ENCODE assay signal across 10 cellular contexts in genomic region chr3:159861369-159861987, GRCh38. TPM values are rescaled to one million over a fixed set of nuclear protein-coding genes. Genes with fewer than 3 reads are reported as not detected.
DNase-seq lines count a peak whose midpoint lies in the region; ATAC-seq, FAIRE-seq and TF ChIP-seq lines count a peak whose summit lies in the region.
"Had no signal": no experiment of that assay in that cellular context is flagged by ENCODE, and none has a peak within 500 bp of the region (broad histone marks: within the 10 kb centered on the region; RNA-seq: fewer than 3 reads in every experiment).

No MANE protein-coding gene starts in this region.

- H3K4me1 ChIP-seq in heart left ventricle (peaks cover 10 to 100% (median 71%) of the 10 kb centered on the region in 12 donors), GM12878 (ENCODE audit: control insufficient read depth, insufficient read depth, low read length) (peaks cover 29% of the 10 kb centered on the region), Peyer's patch (peaks cover 0 to 4% (median 0%) of the 10 kb centered on the region in 4 donors)

- in situ Hi-C loops in GM12878 (cut with MboI), result no loop called here

- DNase-seq in heart left ventricle (no peak), left cardiac atrium (no peak), GM12878 (ENCODE audit: low read depth, low spot score) (peak; percentile 68), iPS-NIHi11 (ENCODE audit: low spot score) (no peak), NCI-H82 treated with DMSO at 0.1 percent for 48 hours (lab: John Stamatoyannopoulos, UW; ENCODE audit: unreplicated experiment) (no peak), Peyer's patch (no peak)
- DNase-seq: activated gamma-delta T cell, hypothalamus had no signal

- 56 to 71% (median 66%) methylated on average over 4 of the region's 4 CpGs for WGBS in heart left ventricle, 4 donors
- WGBS in GM12878 (ENCODE audit: insufficient coverage, insufficient replicate concordance, low lambda C conversion rate, missing lambda C conversion rate), result 2% methylated on average over 4 of the region's 4 CpGs

- no peak for TF ChIP-seq CTCF in heart left ventricle (IDR thresholded peaks at IDR 0.05)
- TF ChIP-seq CTCF in GM12878 (IDR thresholded peaks at IDR 0.05 in 2 of 3, conservative IDR thresholded peaks at IDR 0.05 in 1 of 3; ENCODE audit: control insufficient read depth in 2 of 3, extremely low read depth in 1 of 3, insufficient read depth in 1 of 3, low read depth in 3 of 3, low read length in 3 of 3), result no peak
- no peak for TF ChIP-seq CTCF in Peyer's patch (IDR thresholded peaks at IDR 0.05)

- no peaks in the 10 kb centered on the region for H4K20me1 ChIP-seq in GM12878 (ENCODE audit: control insufficient read depth, insufficient read depth)

- TF ChIP-seq RAD21 in GM12878 (IDR thresholded peaks at IDR 0.05; ENCODE audit: insufficient read depth, low read depth, low read length), result no peak

- peak overlapping the region; percentile 68 for H2AFZ ChIP-seq in GM12878 (ENCODE audit: control insufficient read depth, low read depth, low read length)

- H3K4me2 ChIP-seq in GM12878 (ENCODE audit: control insufficient read depth, insufficient read depth), result peak overlapping the region; percentile 77

- intact Hi-C loops in heart left ventricle (cut with DNase I), result no loop called here
- intact Hi-C loops in left cardiac atrium (cut with DNase I), result no loop called here
- intact Hi-C loops in GM12878 (cut with micrococcal nuclease; ENCODE audit: unreplicated experiment), result no loop called here

- peak; percentile 57 for FAIRE-seq in GM12878 (lab: Jason Lieb, UNC)

- no peak for ATAC-seq in heart left ventricle
- no peak for ATAC-seq in left cardiac atrium
- peak; percentile 58 for ATAC-seq in HG02943 (IDR thresholded peaks at IDR 0.05; ENCODE audit: low read depth, unreplicated experiment)
- peak; percentile 87 for ATAC-seq in GM12878

- SMC1A ChIA-PET in GM12878 (lab: Charles Lee; ENCODE audit: uncharacterized antibody, unreplicated experiment), result interaction anchor here (0.7 to 2.5 kb wide), 3 partner anchors 30 to 142 kb away, joined by 3 to 8 read pairs (median 3); no protein-coding TSS in a partner anchor

- H3K9me3 ChIP-seq in heart left ventricle (no peaks in the 10 kb centered on the region), GM12878 (replicated peaks; ENCODE audit: control insufficient read depth, insufficient read depth, low read length) (no peaks in the 10 kb centered on the region), Peyer's patch (no peaks in the 10 kb centered on the region)

- H3K4me3 ChIP-seq in heart left ventricle (no peak overlapping the region), GM12878 (0 out of 2 replicates have a peak overlapping the region, but pooled peaks have one; percentile 3), Peyer's patch (no peak overlapping the region)

- TF ChIP-seq POLR2A in heart left ventricle (IDR thresholded peaks at IDR 0.05) (no peak), GM12878 (IDR thresholded peaks at IDR 0.05; ENCODE audit: low read depth, low read length) (no peak), Peyer's patch (IDR thresholded peaks at IDR 0.05) (no peak)

- no peak overlapping the region; the same call in 1 of the 2 replicates for H3K9ac ChIP-seq in GM12878 (ENCODE audit: control insufficient read depth, insufficient read depth, low read length)

- POLR2A ChIA-PET in GM12878 (lab: Charles Lee), result no interaction called here

- no TSS peak for BruUV-seq in GM12878 (replicated peaks; lab: Mats Ljungman, UMichigan)

- H3K27ac ChIP-seq in heart left ventricle (peak overlapping the region in 11 of 12 donors; percentile 35 to 93 (median 81)), GM12878 (ENCODE audit: control insufficient read depth, insufficient read depth) (peak overlapping the region; percentile 30; the same call in 1 of the 2 replicates), temporal lobe (ENCODE audit: low read depth, low read length) (peak overlapping the region; percentile 36), Peyer's patch (no peak overlapping the region)

- RAD21 ChIA-PET in GM12878 (lab: Charles Lee; ENCODE audit: unreplicated experiment), result no interaction called here

- peaks cover 0 to 2% (median 0%) of the 10 kb centered on the region in 9 donors for H3K36me3 ChIP-seq in heart left ventricle
- H3K36me3 ChIP-seq in GM12878 (ENCODE audit: control insufficient read depth in 2 of 2, insufficient read depth in 2 of 2, low read length in 1 of 2), result no peaks in the 10 kb centered on the region
- H3K36me3 ChIP-seq in Peyer's patch, result no peaks in the 10 kb centered on the region

- TF ChIP-seq EP300 in GM12878 (IDR thresholded peaks at IDR 0.05; ENCODE audit: borderline replicate concordance in 1 of 2, control insufficient read depth in 1 of 2, low read depth in 2 of 2, low read length in 2 of 2), result peak; percentile 40 to 54; a peak in 3 of 4 replicates

- no peaks in the 10 kb centered on the region for H3K79me2 ChIP-seq in GM12878 (ENCODE audit: control insufficient read depth, insufficient read depth, low read length)

- CTCF ChIA-PET in GM12878 (lab: Yijun Ruan, JAX), result no interaction called here

- H3K27me3 ChIP-seq in heart left ventricle, result no peaks in the 10 kb centered on the region
- no peaks in the 10 kb centered on the region for H3K27me3 ChIP-seq in GM12878 (replicated peaks in 1 of 2; ENCODE audit: control insufficient read depth in 2 of 2, insufficient read depth in 2 of 2, low read length in 1 of 2)
- H3K27me3 ChIP-seq in Peyer's patch, result no peaks in the 10 kb centered on the region

TF ChIP-seq in GM12878, 131 proteins besides CTCF, POLR2A, EP300 and RAD21 (continues in another document):
- no peak for TF ChIP-seq IRF5 (IDR thresholded peaks at IDR 0.05; ENCODE audit: borderline replicate concordance)
- peak; percentile 85 for TF ChIP-seq MEF2A (IDR thresholded peaks at IDR 0.05; ENCODE audit: insufficient read depth, low read depth, low read length)
- no peak for TF ChIP-seq KDM1A (IDR thresholded peaks at IDR 0.05; ENCODE audit: borderline replicate concordance)
- TF ChIP-seq NR2F1 (conservative IDR thresholded peaks at IDR 0.05), result no peak
- TF ChIP-seq E2F8 (IDR thresholded peaks at IDR 0.05; ENCODE audit: low read depth, partially characterized antibody), result no peak
- TF ChIP-seq RELA (IDR thresholded peaks at IDR 0.05; ENCODE audit: borderline replicate concordance, partially characterized antibody), result peak; percentile 63

RNA-seq across cellular contexts. Expression of gene SCHIP1, which starts 21.8 kb away (rescaled TPM):
- 100 to 1,000 TPM in 1 of 9 donors, 10 to 100 TPM in 8; 38.8 to 137 (median 49.9) TPM for total RNA-seq in heart left ventricle
- polyA plus RNA-seq in heart left ventricle, result 100 to 1,000 TPM in 1 of 2 donors, 10 to 100 TPM in 1; 23.8 to 100 TPM
- total RNA-seq in left cardiac atrium, result 10 to 100 TPM; 31.0 to 46.9 TPM
- total RNA-seq in GM12878 (2013; cell fraction: nucleolus; rRNA removed), result 0.17 TPM in 1 of 2 replicates, not detected in the other
- 0.98 and 1.4 TPM in 2 replicates for total RNA-seq in GM12878 (2014; rRNA removed)
- 1.4 and 1.6 TPM in 2 replicates for total RNA-seq in GM12878 (2014; rRNA removed; fragmentation: Illumina TruSeq; extraction: Trizol)
- 0.27 and 1.5 TPM in 2 replicates for total RNA-seq in GM12878 (2021)
- not detected for polyA plus RNA-seq in GM12878 (2011; ENCODE audit: low read depth)
- 0.10 TPM in 1 of 2 replicates, not detected in the other for polyA plus RNA-seq in GM12878 (2011; rRNA removed)
- polyA plus RNA-seq in GM12878 (2011; cell fraction: cytosol; rRNA removed), result 0.05 and 0.07 TPM in 2 replicates
- 0.10 and 0.39 TPM in 2 replicates for polyA plus RNA-seq in GM12878 (2011; cell fraction: nucleus; rRNA removed)
- 0.25 TPM in 1 of 2 replicates, not detected in the other for polyA plus RNA-seq in GM12878 (2012)
- polyA plus RNA-seq in GM12878 (2014; fragmentation: Illumina TruSeq; extraction: Trizol), result 1.7 and 2.8 TPM in 2 replicates
- polyA plus RNA-seq in GM12878 (2014; fragmentation: Nextera tagmentation; extraction: Ambion mirVana), result 1 to 10 TPM; 1.2 to 2.8 TPM
- polyA plus RNA-seq in GM12878 (2014; rRNA removed), result 1.1 and 1.2 TPM in 2 replicates
- polyA plus RNA-seq in GM12878 (2016; fragmentation: Nextera tagmentation; extraction: Ambion mirVana), result 1 to 10 TPM in 1 of 2 experiments, under 1 TPM in 1; 0.84 to 2.1 TPM
- 0.05 and 0.07 TPM in 2 replicates for polyA minus RNA-seq in GM12878 (2011; rRNA and poly(A)+ RNA removed)
- polyA minus RNA-seq in GM12878 (2011; cell fraction: cytosol; rRNA and poly(A)+ RNA removed), result not detected in 2 replicates
- polyA minus RNA-seq in GM12878 (2011; cell fraction: nucleus; rRNA and poly(A)+ RNA removed), result 0.36 TPM in 1 of 2 replicates, not detected in the other
- total RNA-seq in temporal lobe, result 34.7 TPM
- 1 to 10 TPM in 3 of 4 donors, under 1 TPM in 1; 0.76 to 6.6 (median 2.4) TPM for total RNA-seq in Peyer's patch

Comparison
In these comparisons a context has a peak if more than half of its experiments do, and no peak if none do; other contexts are left out.
1. ATAC-seq: peak in HG02943 (single experiment) and GM12878 (single experiment); none in heart left ventricle (0 of 4) and left cardiac atrium (0 of 2).
2. H3K27ac ChIP-seq: peak in heart left ventricle (11 of 12), GM12878 (single experiment) and temporal lobe (single experiment); none in Peyer's patch (0 of 4).